Comparison of ENCODE assay signal across 14 cellular contexts in genomic region chr3:48927928-48928327, GRCh38. TPM values are rescaled to one million over a fixed set of nuclear protein-coding genes. Genes with fewer than 3 reads are reported as not detected.
A peak's percentile ranks its signal among the peaks of the same experiment; 100 is the strongest.
DNase-seq lines count a peak whose midpoint lies in the region; ATAC-seq and TF ChIP-seq lines count a peak whose summit lies in the region.
"Had no signal": no experiment of that assay in that cellular context is flagged by ENCODE, and none has a peak within 500 bp of the region (broad histone marks: within the 10 kb centered on the region; RNA-seq: fewer than 3 reads in every experiment).

No MANE protein-coding gene starts in this region.

- no peaks in the 10 kb centered on the region for H3K27me3 ChIP-seq in CD4-positive, alpha-beta T cell (ENCODE audit: control insufficient read depth, insufficient read depth, low read length)
- H3K27me3 ChIP-seq in PC-3 (ENCODE audit: low read length) (no peaks in the 10 kb centered on the region), ascending aorta (no peaks in the 10 kb centered on the region)
- H3K27me3 ChIP-seq: brain microvascular endothelial cell had no signal

- no peaks in the 10 kb centered on the region for H3F3A ChIP-seq in PC-3 (ENCODE audit: low read length, unreplicated experiment)

- no peaks in the 10 kb centered on the region for H3K27me3 Mint-ChIP-seq in CD4-positive, alpha-beta T cell
- H3K27me3 Mint-ChIP-seq: naive B cell had no signal

- H3K27ac Mint-ChIP-seq in CD4-positive, alpha-beta T cell: peak overlapping the region; percentile 56

- H3K36me3 ChIP-seq in PC-3 (ENCODE audit: low read depth, low read length) (peaks cover 50% of the 10 kb centered on the region), ascending aorta (peaks cover 38 to 69% of the 10 kb centered on the region in 2 donors)

- peaks cover 98% of the 10 kb centered on the region for H3K79me2 ChIP-seq in PC-3 (ENCODE audit: low read length)

- BruUV-seq in PC-3 (replicated peaks; lab: Mats Ljungman, UMichigan): no TSS peak

- intact Hi-C loops in CD4-positive, alpha-beta T cell (cut with DNase I, micrococcal nuclease): no loop called here
- intact Hi-C loops in PC-3 (cut with micrococcal nuclease): no loop called here
- intact Hi-C loops in ascending aorta (cut with DNase I): no loop called here

- peaks cover 62% of the 10 kb centered on the region for H3K4me1 Mint-ChIP-seq in CD4-positive, alpha-beta T cell (ENCODE audit: low read depth)

- no peaks in the 10 kb centered on the region for H3K9me3 Mint-ChIP-seq in CD4-positive, alpha-beta T cell
- H3K9me3 Mint-ChIP-seq: naive B cell had no signal

- H3K9me2 ChIP-seq in PC-3 (replicated peaks; ENCODE audit: low read length): no peaks in the 10 kb centered on the region

- TF ChIP-seq CTCF in 22Rv1 (IDR thresholded peaks at IDR 0.05) (no peak), PC-3 (conservative IDR thresholded peaks at IDR 0.05; ENCODE audit: low read depth, low read length) (no peak), ascending aorta (IDR thresholded peaks at IDR 0.05) (no peak)
- TF ChIP-seq CTCF in CD4-positive, alpha-beta T cell (IDR thresholded peaks at IDR 0.05): no peak

- no peak overlapping the region for H3K4me3 ChIP-seq in PC-3 (ENCODE audit: low read length)
- H3K4me3 ChIP-seq in ascending aorta: no peak overlapping the region

- no peak overlapping the region for H3K4me3 Mint-ChIP-seq in CD4-positive, alpha-beta T cell
- H3K4me3 Mint-ChIP-seq: naive B cell had no signal

- H4K20me1 ChIP-seq in PC-3 (ENCODE audit: low read length): peaks cover 46% of the 10 kb centered on the region

- CTCF ChIA-PET in CD4-positive, alpha-beta T cell (lab: Charles Lee): interaction anchor here (1.8 kb wide), 1 partner anchor 32 kb away, joined by 4 read pairs; no protein-coding TSS in a partner anchor
- CTCF ChIA-PET in PC-3 (lab: Charles Lee): no interaction called here

- ATAC-seq in CD4-positive, alpha-beta T cell (ENCODE audit: poor library complexity): no peak
- ATAC-seq in PC-3: peak; percentile 61

- H3K36me3 Mint-ChIP-seq in CD4-positive, alpha-beta T cell (ENCODE audit: low read depth): peaks cover 68% of the 10 kb centered on the region

- peak overlapping the region; percentile 8 for H3K4me2 ChIP-seq in PC-3 (ENCODE audit: low read length)

- H3K27ac ChIP-seq in 22Rv1 (0 out of 2 replicates have a peak overlapping the region, but pooled peaks have one; percentile 32), PC-3 (ENCODE audit: low read length) (no peak overlapping the region), epithelial cell of prostate (peak overlapping the region; percentile 42), ascending aorta (no peak overlapping the region)
- H3K27ac ChIP-seq in CD4-positive, alpha-beta T cell (ENCODE audit: low read depth, low read length): no peak overlapping the region
- H3K27ac ChIP-seq: brain microvascular endothelial cell had no signal

- DNase-seq in CD4-positive, alpha-beta T cell: no peak
- peak; percentile 28 for DNase-seq in PC-3
- DNase-seq in epithelial cell of prostate (ENCODE audit: low read depth, low spot score): no peak
- no peak for DNase-seq in stimulated activated CD4-positive, alpha-beta T cell treated with anti-CD3 and anti-CD28 coated beads, Interleukin-2, amount 100 ng/mL, for 48 hours
- DNase-seq in ascending aorta (ENCODE audit: low spot score in 2 of 2): no peak
- no peak for DNase-seq in midbrain (lab: John Stamatoyannopoulos, UW)
- DNase-seq in SHP77 (lab: John Stamatoyannopoulos, UW): no peak
- DNase-seq: brain microvascular endothelial cell, Caco-2, H7, naive B cell, NCI-H226, SW 1271 had no signal

- peaks cover 28% of the 10 kb centered on the region for H3K4me1 ChIP-seq in PC-3 (ENCODE audit: insufficient read depth, low read length)
- H3K4me1 ChIP-seq in ascending aorta: peaks cover 0 to 23% of the 10 kb centered on the region in 2 donors
- H3K4me1 ChIP-seq: Caco-2 had no signal

- H2AFZ ChIP-seq in PC-3 (ENCODE audit: low read length): no peak overlapping the region

- H3K9me3 ChIP-seq in CD4-positive, alpha-beta T cell (ENCODE audit: control insufficient read depth, low read length): no peaks in the 10 kb centered on the region
- H3K9me3 ChIP-seq in PC-3 (ENCODE audit: low read length): no peaks in the 10 kb centered on the region
- H3K9me3 ChIP-seq in ascending aorta: no peaks in the 10 kb centered on the region
- H3K9me3 ChIP-seq: Caco-2 had no signal

- no peak overlapping the region for H3K9ac ChIP-seq in PC-3 (ENCODE audit: low read length)

- POLR2A ChIA-PET in CD4-positive, alpha-beta T cell (lab: Charles Lee): interaction anchor here (2.5 kb wide), 1 partner anchor 9 kb away, joined by 8 read pairs; the partner anchor contains the start of gene ARIH2
- POLR2A ChIA-PET in PC-3 (lab: Charles Lee; ENCODE audit: unreplicated experiment): interaction anchor here (0.5 kb wide), 1 partner anchor 80 kb away, joined by 3 read pairs; the partner anchor contains the start of gene PRKAR2A

RNA-seq across cellular contexts. Expression of gene ARIH2, which starts 9.3 kb away (rescaled TPM):
- total RNA-seq in CD4-positive, alpha-beta T cell: 100 to 1,000 TPM; 182 TPM
- total RNA-seq in PC-3 (2014; rRNA removed) (136 and 156 TPM in 2 replicates), ascending aorta (82.3 TPM)

RNA-seq across cellular contexts. Expression of gene SLC25A20, which starts 29.2 kb away (rescaled TPM):
- total RNA-seq in CD4-positive, alpha-beta T cell: under 1 TPM; 0.41 to 0.78 TPM
- total RNA-seq in PC-3 (2014; rRNA removed) (17.7 and 19.0 TPM in 2 replicates), ascending aorta (14.4 TPM)

Comparison
In these comparisons a context has a peak if more than half of its experiments do, and no peak if none do; other contexts are left out.
1. H3K27ac ChIP-seq: peak in 22Rv1 (single experiment) and epithelial cell of prostate (single experiment); none in CD4-positive, alpha-beta T cell (single experiment), PC-3 (single experiment) and ascending aorta (0 of 2).